ENCODE assay signal across 1 cellular context in genomic region chr1:43796111-43796581, GRCh38.
TF ChIP-seq lines count a peak whose summit lies in the region.

No MANE protein-coding gene starts in this region.

TF ChIP-seq in GM23338, 12 proteins besides CTCF, POLR2A, EP300 and RAD21 (continued from another document):
- TF ChIP-seq ZNF462 (CRISPR knock-in tag; IDR thresholded peaks at IDR 0.05): no peak
- TF ChIP-seq CREB1 (CRISPR knock-in tag; IDR thresholded peaks at IDR 0.05; ENCODE audit: low read depth): no peak
